In genomic region chr18:62524443-62525200, GRCh38 we compare ENCODE assay signal across 8 cellular contexts. TPM values are rescaled to one million over a fixed set of nuclear protein-coding genes. Genes with fewer than 3 reads are reported as not detected.
DNase-seq lines count a peak whose midpoint lies in the region; ATAC-seq and TF ChIP-seq lines count a peak whose summit lies in the region.

No MANE protein-coding gene starts in this region.

- H2BK5ac ChIP-seq in H9 (ENCODE audit: insufficient read length, low read length) = no peak overlapping the region

- peak overlapping the region; percentile 83 for H3K4me2 ChIP-seq in H9 (ENCODE audit: insufficient read depth, insufficient read length, low read length)

- peaks cover 20 to 60% (median 41%) of the 10 kb centered on the region in 4 donors for H3K4me1 Mint-ChIP-seq in CD4-positive, CD25-positive, alpha-beta regulatory T cell
- H3K4me1 Mint-ChIP-seq in H9 (peaks cover 26 to 40% of the 10 kb centered on the region in 2 experiments), nephron progenitor cell (peaks cover 39% of the 10 kb centered on the region)
- peaks cover 41% of the 10 kb centered on the region for H3K4me1 Mint-ChIP-seq in activated T-helper 2 cell treated with anti-CD3 and anti-CD28 coated beads, Interferon-gamma antibody, Interleukin-2, Interleukin-4, amounts not matched to agents 10 μg/mL and 5 μg/mL and 100 μg/mL, durations not matched to agents 14 hours and 24 hours and 36 hours (ENCODE audit: low read depth)
- H3K4me1 Mint-ChIP-seq in stimulated activated naive CD8-positive, alpha-beta T cell treated with anti-CD3 and anti-CD28 coated beads, Interleukin-15, Interleukin-2, amounts not matched to agents 100 ng/mL and 50 ng/mL, for 24 hours (ENCODE audit: low read depth) = peaks cover 48% of the 10 kb centered on the region

- H3K36me3 ChIP-seq in CD4-positive, CD25-positive, alpha-beta regulatory T cell (ENCODE audit: control insufficient read depth, insufficient read depth, low read length) = no peaks in the 10 kb centered on the region

- H4K5ac ChIP-seq in H9 (ENCODE audit: insufficient read length, low read depth, low read length) = no peak overlapping the region

- H2AFZ ChIP-seq in H9 (ENCODE audit: low read length) = no peak overlapping the region

- H3K27me3 ChIP-seq in CD4-positive, CD25-positive, alpha-beta regulatory T cell (ENCODE audit: control insufficient read depth, insufficient read depth, low read length) = no peaks in the 10 kb centered on the region
- H3K27me3 ChIP-seq in H9 (ENCODE audit: insufficient read depth, low read length) = peaks cover 9% of the 10 kb centered on the region; the same call in 1 of the 2 replicates

- peak overlapping the region; percentile 92 to 98 (median 98) for H3K4me3 Mint-ChIP-seq in CD4-positive, CD25-positive, alpha-beta regulatory T cell
- peak overlapping the region; percentile 72 to 87 for H3K4me3 Mint-ChIP-seq in H9
- H3K4me3 Mint-ChIP-seq in activated T-helper 2 cell treated with anti-CD3 and anti-CD28 coated beads, Interferon-gamma antibody, Interleukin-2, Interleukin-4, amounts not matched to agents 10 μg/mL and 5 μg/mL and 100 μg/mL, durations not matched to agents 14 hours and 24 hours and 36 hours (ENCODE audit: low read depth) = peak overlapping the region; percentile 95
- peak overlapping the region; percentile 88 for H3K4me3 Mint-ChIP-seq in nephron progenitor cell
- peak overlapping the region; percentile 92 for H3K4me3 Mint-ChIP-seq in stimulated activated naive CD8-positive, alpha-beta T cell treated with anti-CD3 and anti-CD28 coated beads, Interleukin-15, Interleukin-2, amounts not matched to agents 100 ng/mL and 50 ng/mL, for 24 hours

- no peaks in the 10 kb centered on the region for H3K36me3 Mint-ChIP-seq in CD4-positive, CD25-positive, alpha-beta regulatory T cell
- H3K36me3 Mint-ChIP-seq in H9 (ENCODE audit: insufficient read depth in 1 of 3, low read depth in 3 of 3) (peaks cover 0 to 3% (median 2%) of the 10 kb centered on the region in 3 experiments; a peak in 3 of 7 replicates), nephron progenitor cell (ENCODE audit: low read depth) (no peaks in the 10 kb centered on the region)
- peaks cover 21% of the 10 kb centered on the region for H3K36me3 Mint-ChIP-seq in activated T-helper 2 cell treated with anti-CD3 and anti-CD28 coated beads, Interferon-gamma antibody, Interleukin-2, Interleukin-4, amounts not matched to agents 10 μg/mL and 5 μg/mL and 100 μg/mL, durations not matched to agents 14 hours and 24 hours and 36 hours (ENCODE audit: low read depth)
- H3K36me3 Mint-ChIP-seq in stimulated activated naive CD8-positive, alpha-beta T cell treated with anti-CD3 and anti-CD28 coated beads, Interleukin-15, Interleukin-2, amounts not matched to agents 100 ng/mL and 50 ng/mL, for 24 hours (ENCODE audit: low read depth) = peaks cover 14% of the 10 kb centered on the region

- no peaks in the 10 kb centered on the region for H3K9me3 Mint-ChIP-seq in CD4-positive, CD25-positive, alpha-beta regulatory T cell
- H3K9me3 Mint-ChIP-seq in H9 = peaks cover 0 to 2% of the 10 kb centered on the region in 2 experiments; a peak in 1 of 5 replicates
- no peaks in the 10 kb centered on the region for H3K9me3 Mint-ChIP-seq in activated T-helper 2 cell treated with anti-CD3 and anti-CD28 coated beads, Interferon-gamma antibody, Interleukin-2, Interleukin-4, amounts not matched to agents 10 μg/mL and 5 μg/mL and 100 μg/mL, durations not matched to agents 14 hours and 24 hours and 36 hours
- no peaks in the 10 kb centered on the region for H3K9me3 Mint-ChIP-seq in nephron progenitor cell
- H3K9me3 Mint-ChIP-seq in stimulated activated naive CD8-positive, alpha-beta T cell treated with anti-CD3 and anti-CD28 coated beads, Interleukin-15, Interleukin-2, amounts not matched to agents 100 ng/mL and 50 ng/mL, for 24 hours = no peaks in the 10 kb centered on the region

- H3K27ac ChIP-seq in CD4-positive, CD25-positive, alpha-beta regulatory T cell (ENCODE audit: insufficient read depth, low read length, poor library complexity, severe bottlenecking) = peak overlapping the region; percentile 85
- H3K27ac ChIP-seq in H9 (ENCODE audit: insufficient read length, low read depth, low read length) = no peak overlapping the region

- H4K8ac ChIP-seq in H9 (replicated peaks; ENCODE audit: insufficient read length, low read depth, low read length) = no peak overlapping the region

- intact Hi-C loops in activated T-helper 2 cell treated with anti-CD3 and anti-CD28 coated beads, Interferon-gamma antibody, Interleukin-2, Interleukin-4, amounts not matched to agents 10 μg/mL and 5 μg/mL and 100 μg/mL, durations not matched to agents 14 hours and 24 hours and 36 hours (cut with micrococcal nuclease) = loop anchor here (2.0 to 10.0 kb wide), 5 partner anchors 196 to 1430 kb away; partner anchors contain the start of gene BCL2

- 0 out of 2 replicates have a peak, but pooled peaks cover 2% of the 10 kb centered on the region for H3K79me2 ChIP-seq in H9 (ENCODE audit: insufficient read depth, low read length)

- H3K56ac ChIP-seq in H9 (ENCODE audit: insufficient read length, low read depth, low read length) = no peak overlapping the region

- no peaks in the 10 kb centered on the region for H3K79me1 ChIP-seq in H9 (ENCODE audit: insufficient read depth, low read depth, low read length, poor library complexity, severe bottlenecking)

- no peak overlapping the region for H3K4ac ChIP-seq in H9 (ENCODE audit: low read depth, low read length)

- H3T11ph ChIP-seq in H9 (ENCODE audit: low read length) = no peak overlapping the region

- H2BK12ac ChIP-seq in H9 (ENCODE audit: insufficient read length, low read depth, low read length) = no peak overlapping the region

- peaks cover 38% of the 10 kb centered on the region for H3K4me1 ChIP-seq in CD4-positive, CD25-positive, alpha-beta regulatory T cell (ENCODE audit: control insufficient read depth, insufficient read depth, low read length, poor library complexity, severe bottlenecking)
- H3K4me1 ChIP-seq in H9 (ENCODE audit: insufficient read depth, low read length) = peaks cover 4% of the 10 kb centered on the region; the same call in 1 of the 2 replicates

- H4K91ac ChIP-seq in H9 (ENCODE audit: insufficient read length, low read depth, low read length) = no peak overlapping the region

- no peak overlapping the region for H3K18ac ChIP-seq in H9 (ENCODE audit: insufficient read length, low read depth, low read length)

- TF ChIP-seq CTCF in H9 (conservative IDR thresholded peaks at IDR 0.05) (no peak), fibroblast of pulmonary artery (IDR thresholded peaks at IDR 0.05; ENCODE audit: low read length, missing control alignments) (no peak), nephron progenitor cell (IDR thresholded peaks at IDR 0.05) (no peak)

- no CpG with 5 or more reads among the region's 57 CpGs for WGBS in H9 (ENCODE audit: extremely low coverage, insufficient read length, low lambda C conversion rate)

- H3K27me3 Mint-ChIP-seq in CD4-positive, CD25-positive, alpha-beta regulatory T cell = peaks cover 6% of the 10 kb centered on the region
- H3K27me3 Mint-ChIP-seq in H9 (ENCODE audit: low read depth) (peaks cover 37% of the 10 kb centered on the region), nephron progenitor cell (ENCODE audit: low read depth, poor library complexity) (peaks cover 34% of the 10 kb centered on the region)
- no peaks in the 10 kb centered on the region for H3K27me3 Mint-ChIP-seq in activated T-helper 2 cell treated with anti-CD3 and anti-CD28 coated beads, Interferon-gamma antibody, Interleukin-2, Interleukin-4, amounts not matched to agents 10 μg/mL and 5 μg/mL and 100 μg/mL, durations not matched to agents 14 hours and 24 hours and 36 hours (ENCODE audit: low read depth)
- no peaks in the 10 kb centered on the region for H3K27me3 Mint-ChIP-seq in stimulated activated naive CD8-positive, alpha-beta T cell treated with anti-CD3 and anti-CD28 coated beads, Interleukin-15, Interleukin-2, amounts not matched to agents 100 ng/mL and 50 ng/mL, for 24 hours

- peak overlapping the region; percentile 8 for H3K9ac ChIP-seq in H9 (ENCODE audit: extremely low read depth, insufficient read length, low read length)

- H3K27ac Mint-ChIP-seq in CD4-positive, CD25-positive, alpha-beta regulatory T cell = peak overlapping the region; percentile 93 to 98 (median 97)
- H3K27ac Mint-ChIP-seq in H9 (no peak overlapping the region), nephron progenitor cell (no peak overlapping the region)
- H3K27ac Mint-ChIP-seq in activated T-helper 2 cell treated with anti-CD3 and anti-CD28 coated beads, Interferon-gamma antibody, Interleukin-2, Interleukin-4, amounts not matched to agents 10 μg/mL and 5 μg/mL and 100 μg/mL, durations not matched to agents 14 hours and 24 hours and 36 hours = peak overlapping the region; percentile 93
- H3K27ac Mint-ChIP-seq in stimulated activated naive CD8-positive, alpha-beta T cell treated with anti-CD3 and anti-CD28 coated beads, Interleukin-15, Interleukin-2, amounts not matched to agents 100 ng/mL and 50 ng/mL, for 24 hours = peak overlapping the region; percentile 93

- H3K23me2 ChIP-seq in H9 (ENCODE audit: insufficient read length, low read depth, low read length, poor library complexity, severe bottlenecking) = peaks cover 13% of the 10 kb centered on the region

- H4K20me1 ChIP-seq in H9 (ENCODE audit: control insufficient read depth, insufficient read depth, insufficient read length) = no peaks in the 10 kb centered on the region

- no peak overlapping the region for H2AK5ac ChIP-seq in H9 (ENCODE audit: insufficient read length, low read length)

- peak overlapping the region; percentile 97 for H3K4me3 ChIP-seq in CD4-positive, CD25-positive, alpha-beta regulatory T cell (ENCODE audit: low read depth, low read length)
- H3K4me3 ChIP-seq in fibroblast of pulmonary artery (replicated peaks; ENCODE audit: low read depth, low read length) = peak overlapping the region; percentile 72

- H3K9me3 ChIP-seq in CD4-positive, CD25-positive, alpha-beta regulatory T cell (ENCODE audit: control insufficient read depth in 2 of 2, low read length in 2 of 2) = no peaks in the 10 kb centered on the region
- H3K9me3 ChIP-seq in H9 (ENCODE audit: control insufficient read depth, low read depth, low read length) = no peaks in the 10 kb centered on the region

- no peak overlapping the region for H3K14ac ChIP-seq in H9 (ENCODE audit: insufficient read depth, low read length)

- peak; percentile 4 to 10 for ATAC-seq in CD4-positive, CD25-positive, alpha-beta regulatory T cell (ENCODE audit: low read depth in 2 of 2)
- no peak for ATAC-seq in GM19395 (IDR thresholded peaks at IDR 0.05; ENCODE audit: unreplicated experiment)

- no peak overlapping the region for H2BK120ac ChIP-seq in H9 (ENCODE audit: low read depth, low read length, poor library complexity, severe bottlenecking)

- H2BK15ac ChIP-seq in H9 (ENCODE audit: low read depth, low read length) = no peak overlapping the region

- H3K23ac ChIP-seq in H9 (ENCODE audit: insufficient read length, low read depth, low read length) = no peak overlapping the region

- peak; percentile 52 to 70 (median 66) for DNase-seq in CD4-positive, CD25-positive, alpha-beta regulatory T cell
- DNase-seq in H9 (peak; percentile 54), NOMO-1 treated with DMSO at 0.1 percent for 48 hours (lab: John Stamatoyannopoulos, UW; ENCODE audit: unreplicated experiment) (peak; percentile 31), fibroblast of pulmonary artery (ENCODE audit: low read depth) (peak; percentile 45), nephron progenitor cell (peak; percentile 71)
- peak; percentile 63 for DNase-seq in activated T-helper 2 cell treated with anti-CD3 and anti-CD28 coated beads, Interferon-gamma antibody, Interleukin-2, Interleukin-4, amounts not matched to agents 10 μg/mL and 5 μg/mL and 100 μg/mL, durations not matched to agents 14 hours and 24 hours and 36 hours (ENCODE audit: low spot score)

- H2BK20ac ChIP-seq in H9 (ENCODE audit: low read depth, low read length, poor library complexity, severe bottlenecking) = no peak overlapping the region

RNA-seq across cellular contexts. Expression of gene ZCCHC2, which starts 1.8 kb away (rescaled TPM):
- 82.5 TPM for total RNA-seq in CD4-positive, CD25-positive, alpha-beta regulatory T cell
- 1 to 10 TPM; 1.7 to 2.2 (median 2.0) TPM for polyA plus RNA-seq in CD4-positive, CD25-positive, alpha-beta regulatory T cell
- 12.1 and 12.4 TPM in 2 replicates for total RNA-seq in H9 (2021)
- total RNA-seq in activated T-helper 2 cell treated with anti-CD3 and anti-CD28 coated beads, Interferon-gamma antibody, Interleukin-2, Interleukin-4, amounts not matched to agents 10 μg/mL and 5 μg/mL and 100 μg/mL, durations not matched to agents 14 hours and 24 hours and 36 hours = 43.8 and 48.6 TPM in 2 replicates

Comparison
In these comparisons a context has a peak if more than half of its experiments do, and no peak if none do; other contexts are left out.
1. H3K27ac Mint-ChIP-seq: peak in CD4-positive, CD25-positive, alpha-beta regulatory T cell (3 of 3), activated T-helper 2 cell treated with anti-CD3 and anti-CD28 coated beads, Interferon-gamma antibody, Interleukin-2, Interleukin-4, amounts not matched to agents 10 μg/mL and 5 μg/mL and 100 μg/mL, durations not matched to agents 14 hours and 24 hours and 36 hours (single experiment) and stimulated activated naive CD8-positive, alpha-beta T cell treated with anti-CD3 and anti-CD28 coated beads, Interleukin-15, Interleukin-2, amounts not matched to agents 100 ng/mL and 50 ng/mL, for 24 hours (single experiment); none in H9 (0 of 3) and nephron progenitor cell (single experiment).
2. Peak in every context shown above with its lines, with median percentiles within 50 percentile points of each other: DNase-seq and H3K4me3 Mint-ChIP-seq.